Comparison of ENCODE assay signal across 6 cellular contexts in the genomic region with DNA sequence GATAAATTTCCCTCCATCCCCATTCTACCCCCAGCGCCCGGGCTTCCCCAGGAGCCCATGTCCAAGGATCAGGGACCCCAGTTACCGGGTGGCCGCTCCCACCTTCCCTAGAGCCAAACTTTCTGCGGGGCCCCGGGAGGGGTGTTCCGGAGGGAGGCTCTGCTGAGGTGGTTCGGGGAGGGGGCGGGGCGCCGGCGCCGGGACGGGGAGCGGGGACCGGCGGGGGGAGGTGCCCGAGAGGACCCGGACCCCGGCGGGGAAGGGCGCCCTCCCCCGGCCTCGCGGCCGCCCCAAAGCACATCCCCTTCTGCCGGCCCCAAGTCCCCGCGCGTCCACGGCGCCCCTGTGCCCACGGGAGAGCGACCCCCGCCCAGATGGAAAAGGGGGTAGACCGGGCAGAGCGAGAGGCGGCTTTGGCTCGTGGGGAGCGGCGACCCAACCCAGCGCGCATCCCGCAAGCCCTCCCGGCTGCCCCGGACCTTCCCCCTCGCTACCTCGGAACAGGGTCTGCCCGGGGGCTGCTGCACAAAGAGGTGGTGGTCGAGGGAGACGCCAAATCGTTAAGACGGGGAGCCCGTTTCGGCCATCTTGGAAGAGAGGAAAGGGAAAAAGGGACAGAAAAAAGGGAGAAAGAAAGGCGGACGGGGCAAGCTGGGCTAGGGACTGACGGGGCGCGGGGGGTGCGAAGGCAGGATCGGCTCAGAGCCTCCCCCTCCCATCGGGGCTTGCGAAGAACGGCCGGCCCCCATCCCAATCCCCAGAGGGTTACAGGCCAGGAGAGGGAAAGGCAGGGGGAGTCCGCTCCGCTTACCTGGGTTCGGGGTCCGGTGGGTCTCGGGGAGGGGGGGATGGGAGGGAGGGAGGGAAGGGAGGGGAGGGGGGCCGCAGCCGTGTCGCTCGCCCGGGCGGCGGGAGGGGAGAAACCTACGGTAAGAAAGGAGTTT. TPM values are rescaled to one million over a fixed set of nuclear protein-coding genes. Genes with fewer than 3 reads are reported as not detected.
DNase-seq lines count a peak whose midpoint lies in the region; FAIRE-seq and TF ChIP-seq lines count a peak whose summit lies in the region.

No MANE protein-coding gene starts in this region.

- DNase-seq in AG20443 (ENCODE audit: low spot score) (peak; percentile 55), MM.1S (no peak), endothelial cell of umbilical vein (ENCODE audit: low read depth, low spot score) (no peak), NCI-H2029 (lab: John Stamatoyannopoulos, UW) (no peak), Kasumi-1 (lab: John Stamatoyannopoulos, UW) (no peak)

- intact Hi-C loops in endothelial cell of umbilical vein (cut with micrococcal nuclease) = loop anchor here (2.0 kb wide), 1 partner anchor 45 kb away; no protein-coding TSS in a partner anchor

- no peaks in the 10 kb centered on the region for H3K9me2 ChIP-seq in MM.1S (replicated peaks; ENCODE audit: insufficient read depth, low read length)

- H3K4me3 ChIP-seq in MM.1S (ENCODE audit: low read length) (peak overlapping the region; percentile 82), endothelial cell of umbilical vein (replicated peaks in 1 of 3; ENCODE audit: insufficient read depth in 1 of 3, low read depth in 1 of 3, low read length in 3 of 3) (peak overlapping the region; percentile 80 to 90 (median 80)), skin epidermis (peak overlapping the region; percentile 43 to 74 (median 68))

- no peak overlapping the region for H3K27ac ChIP-seq in MM.1S (ENCODE audit: low read length)
- H3K27ac ChIP-seq in endothelial cell of umbilical vein (ENCODE audit: insufficient read depth, low read depth, low read length) = peak overlapping the region; percentile 68
- H3K27ac ChIP-seq in skin epidermis = peak overlapping the region; percentile 8 to 93 (median 80)

- dilution Hi-C loops in endothelial cell of umbilical vein (cut with MboI; ENCODE audit: extremely low pct_ligation_motif_present, low sequenced_read_pairs) = no loop called here

- TF ChIP-seq CTCF in MM.1S (IDR thresholded peaks at IDR 0.05; ENCODE audit: low read length) = no peak
- peak in 1 of 2 donors; percentile 22 for TF ChIP-seq CTCF in endothelial cell of umbilical vein (IDR thresholded peaks at IDR 0.05; ENCODE audit: extremely low read depth in 1 of 2, insufficient read depth in 1 of 2, low read depth in 1 of 2, low read length in 2 of 2)

- H3K9me3 ChIP-seq in MM.1S (replicated peaks; ENCODE audit: insufficient read depth, low read length) (no peaks in the 10 kb centered on the region), endothelial cell of umbilical vein (replicated peaks; ENCODE audit: control insufficient read depth, insufficient read depth, low read length) (no peaks in the 10 kb centered on the region)

- no TSS peak for BruUV-seq in endothelial cell of umbilical vein (replicated peaks; lab: Mats Ljungman, UMichigan)

- H3K9ac ChIP-seq in MM.1S (ENCODE audit: low read length) (peak overlapping the region; percentile 26; the same call in 1 of the 2 replicates), endothelial cell of umbilical vein (replicated peaks; ENCODE audit: extremely low read depth, insufficient read depth, low read length) (peak overlapping the region; percentile 86)

- H3K36me3 ChIP-seq in MM.1S (replicated peaks; ENCODE audit: insufficient read depth, low read length) (no peaks in the 10 kb centered on the region), endothelial cell of umbilical vein (ENCODE audit: control insufficient read depth in 2 of 2, extremely low read depth in 1 of 2, insufficient read depth in 2 of 2, low read length in 2 of 2) (no peaks in the 10 kb centered on the region)

- no peaks in the 10 kb centered on the region for H3K9me1 ChIP-seq in endothelial cell of umbilical vein (replicated peaks; ENCODE audit: control insufficient read depth, extremely low read depth, insufficient read depth, low read length)

- H2AFZ ChIP-seq in MM.1S (ENCODE audit: low read length) (peak overlapping the region; percentile 92), endothelial cell of umbilical vein (ENCODE audit: low read depth, low read length) (peak overlapping the region; percentile 65)

- TF ChIP-seq POLR2A in endothelial cell of umbilical vein (IDR thresholded peaks at IDR 0.05; ENCODE audit: low read depth, low read length) = no peak

- H3K79me2 ChIP-seq in MM.1S (ENCODE audit: low read length) (peaks cover 1% of the 10 kb centered on the region), endothelial cell of umbilical vein (ENCODE audit: control insufficient read depth, insufficient read depth, low read length) (peaks cover 57% of the 10 kb centered on the region)

- H3K4me2 ChIP-seq in MM.1S (ENCODE audit: low read depth, low read length) (peak overlapping the region; percentile 100), endothelial cell of umbilical vein (ENCODE audit: insufficient read depth, low read length) (peak overlapping the region; percentile 70)

- POLR2A ChIA-PET in endothelial cell of umbilical vein (lab: Charles Lee) = no interaction called here

- H3F3A ChIP-seq in MM.1S (ENCODE audit: insufficient read depth, low read length) = peaks cover 25% of the 10 kb centered on the region

- H3K27me3 ChIP-seq in MM.1S (replicated peaks; ENCODE audit: insufficient read depth, low read length) = peaks cover 22% of the 10 kb centered on the region
- H3K27me3 ChIP-seq in endothelial cell of umbilical vein (ENCODE audit: control insufficient read depth in 2 of 2, insufficient read depth in 2 of 2, low read length in 2 of 2) = no peaks in the 10 kb centered on the region

- CTCF ChIA-PET in endothelial cell of umbilical vein (lab: Charles Lee) = interaction anchor here (0.7 kb wide), 1 partner anchor 13 kb away, joined by 3 read pairs; no protein-coding TSS in a partner anchor

- peaks cover 17% of the 10 kb centered on the region; the same call in 1 of the 2 replicates for H3K4me1 ChIP-seq in MM.1S (ENCODE audit: low read length)
- H3K4me1 ChIP-seq in endothelial cell of umbilical vein (ENCODE audit: control insufficient read depth, extremely low read depth, insufficient read depth, low read length) = peaks cover 53% of the 10 kb centered on the region

- FAIRE-seq in endothelial cell of umbilical vein (lab: Jason Lieb, UNC) = no peak

- H4K20me1 ChIP-seq in MM.1S (ENCODE audit: insufficient read depth, low read length) = no peaks in the 10 kb centered on the region
- peaks cover 2% of the 10 kb centered on the region for H4K20me1 ChIP-seq in endothelial cell of umbilical vein (replicated peaks; ENCODE audit: control insufficient read depth, extremely low read depth, insufficient read depth, low read length)

TF ChIP-seq in endothelial cell of umbilical vein, 7 proteins besides CTCF, POLR2A, EP300 and RAD21:
- no peak for TF ChIP-seq FOS (IDR thresholded peaks at IDR 0.05; ENCODE audit: borderline replicate concordance, insufficient read depth, low read length)
TF ChIP-seq in endothelial cell of umbilical vein: peak in this region for 0.

RNA-seq across cellular contexts. Expression of a gene that starts 0.5 kb away (rescaled TPM):
- total RNA-seq in endothelial cell of umbilical vein = 77.5 and 78.4 TPM in 2 replicates
- polyA plus RNA-seq in endothelial cell of umbilical vein = 39.8 and 45.3 TPM in 2 replicates
- 28.6 and 32.6 TPM in 2 replicates for polyA plus RNA-seq in endothelial cell of umbilical vein (2011; cell fraction: cytosol; rRNA removed)
- 29.6 and 36.9 TPM in 2 replicates for polyA plus RNA-seq in endothelial cell of umbilical vein (2011; cell fraction: nucleus; rRNA removed)
- polyA plus RNA-seq in endothelial cell of umbilical vein (2012) = 55.8 and 74.4 TPM in 2 replicates
- 20.3 and 20.9 TPM in 2 replicates for polyA minus RNA-seq in endothelial cell of umbilical vein
- polyA minus RNA-seq in endothelial cell of umbilical vein (2011; cell fraction: cytosol; rRNA and poly(A)+ RNA removed) = 16.7 TPM
- polyA minus RNA-seq in endothelial cell of umbilical vein (2011; cell fraction: nucleus; rRNA and poly(A)+ RNA removed) = 7.9 and 14.5 TPM in 2 replicates

RNA-seq across cellular contexts. Expression of a gene that starts 4.9 kb away (rescaled TPM):
- 213 and 227 TPM in 2 replicates for total RNA-seq in endothelial cell of umbilical vein
- polyA plus RNA-seq in endothelial cell of umbilical vein = 685 and 705 TPM in 2 replicates
- 539 and 649 TPM in 2 replicates for polyA plus RNA-seq in endothelial cell of umbilical vein (2011; cell fraction: cytosol; rRNA removed)
- 229 and 250 TPM in 2 replicates for polyA plus RNA-seq in endothelial cell of umbilical vein (2011; cell fraction: nucleus; rRNA removed)
- polyA plus RNA-seq in endothelial cell of umbilical vein (2012) = 242 and 303 TPM in 2 replicates
- 271 and 276 TPM in 2 replicates for polyA minus RNA-seq in endothelial cell of umbilical vein
- polyA minus RNA-seq in endothelial cell of umbilical vein (2011; cell fraction: cytosol; rRNA and poly(A)+ RNA removed) = 192 TPM
- 33.6 and 42.4 TPM in 2 replicates for polyA minus RNA-seq in endothelial cell of umbilical vein (2011; cell fraction: nucleus; rRNA and poly(A)+ RNA removed)

RNA-seq across cellular contexts. Expression of a gene that starts 17.5 kb away (rescaled TPM):
- 22.6 and 23.7 TPM in 2 replicates for total RNA-seq in endothelial cell of umbilical vein
- polyA plus RNA-seq in endothelial cell of umbilical vein = 8.7 and 11.1 TPM in 2 replicates
- 8.8 and 10.9 TPM in 2 replicates for polyA plus RNA-seq in endothelial cell of umbilical vein (2011; cell fraction: cytosol; rRNA removed)
- 3.4 and 4.0 TPM in 2 replicates for polyA plus RNA-seq in endothelial cell of umbilical vein (2011; cell fraction: nucleus; rRNA removed)
- polyA plus RNA-seq in endothelial cell of umbilical vein (2012) = 16.3 and 17.9 TPM in 2 replicates
- polyA minus RNA-seq in endothelial cell of umbilical vein = 2.0 and 2.6 TPM in 2 replicates
- 18.3 TPM for polyA minus RNA-seq in endothelial cell of umbilical vein (2011; cell fraction: cytosol; rRNA and poly(A)+ RNA removed)
- 1.1 and 2.0 TPM in 2 replicates for polyA minus RNA-seq in endothelial cell of umbilical vein (2011; cell fraction: nucleus; rRNA and poly(A)+ RNA removed)

RNA-seq across cellular contexts. Expression of a gene that starts 42.6 kb away (rescaled TPM):
- total RNA-seq in endothelial cell of umbilical vein = 85.4 and 86.6 TPM in 2 replicates
- 32.1 and 35.7 TPM in 2 replicates for polyA plus RNA-seq in endothelial cell of umbilical vein
- 21.1 and 29.6 TPM in 2 replicates for polyA plus RNA-seq in endothelial cell of umbilical vein (2011; cell fraction: cytosol; rRNA removed)
- polyA plus RNA-seq in endothelial cell of umbilical vein (2011; cell fraction: nucleus; rRNA removed) = 144 and 172 TPM in 2 replicates
- 37.7 and 42.7 TPM in 2 replicates for polyA plus RNA-seq in endothelial cell of umbilical vein (2012)
- 68.1 and 78.3 TPM in 2 replicates for polyA minus RNA-seq in endothelial cell of umbilical vein
- 34.7 TPM for polyA minus RNA-seq in endothelial cell of umbilical vein (2011; cell fraction: cytosol; rRNA and poly(A)+ RNA removed)
- polyA minus RNA-seq in endothelial cell of umbilical vein (2011; cell fraction: nucleus; rRNA and poly(A)+ RNA removed) = 72.9 and 91.4 TPM in 2 replicates

RNA-seq across cellular contexts. Expression of a gene that starts 51.7 kb away (rescaled TPM):
- 48.1 and 48.8 TPM in 2 replicates for total RNA-seq in endothelial cell of umbilical vein
- 22.4 and 23.1 TPM in 2 replicates for polyA plus RNA-seq in endothelial cell of umbilical vein
- polyA plus RNA-seq in endothelial cell of umbilical vein (2011; cell fraction: cytosol; rRNA removed) = 26.9 and 32.2 TPM in 2 replicates
- polyA plus RNA-seq in endothelial cell of umbilical vein (2011; cell fraction: nucleus; rRNA removed) = 60.7 and 65.1 TPM in 2 replicates
- polyA plus RNA-seq in endothelial cell of umbilical vein (2012) = 30.9 and 31.5 TPM in 2 replicates
- polyA minus RNA-seq in endothelial cell of umbilical vein = 68.7 and 71.3 TPM in 2 replicates
- 19.7 TPM for polyA minus RNA-seq in endothelial cell of umbilical vein (2011; cell fraction: cytosol; rRNA and poly(A)+ RNA removed)
- 13.5 and 16.2 TPM in 2 replicates for polyA minus RNA-seq in endothelial cell of umbilical vein (2011; cell fraction: nucleus; rRNA and poly(A)+ RNA removed)
